Comparison of ENCODE assay signal across 8 cellular contexts in genomic region chr12:64542409-64543047, GRCh38.
A peak's percentile ranks its signal among the peaks of the same experiment; 100 is the strongest.
DNase-seq lines count a peak whose midpoint lies in the region; ATAC-seq and TF ChIP-seq lines count a peak whose summit lies in the region.
"Not testable (repeated sequence)": the region's sequence is repeated elsewhere in the genome, so short reads cannot be mapped to it uniquely, and the experiment has no call there.

No MANE protein-coding gene starts in this region.

- not testable (repeated sequence) for H3K27me3 ChIP-seq in IMR-90 (ENCODE audit: control insufficient read depth, insufficient read depth, low read length); ovary

- not testable (repeated sequence) for H3K56ac ChIP-seq in IMR-90 (ENCODE audit: extremely low read depth, insufficient read depth, low read length)

- H3K4me3 ChIP-seq in IMR-90 (ENCODE audit: insufficient read depth, low read depth, low read length); fibroblast of villous mesenchyme (ENCODE audit: low read depth, low read length): not testable (repeated sequence)
- H3K4me3 ChIP-seq in ovary, result peak overlapping the region; percentile 1

- intact Hi-C loops in IMR-90 (cut with micrococcal nuclease); dendritic cell treated with granulocyte-macrophage colony-stimulating factor and Interleukin-4, amounts not matched to agents 40 ng/mL and 50 ng/mL, for 4 days (cut with micrococcal nuclease); ovary (cut with DNase I): not testable (repeated sequence)

- not testable (repeated sequence) for H2BK120ac ChIP-seq in IMR-90 (ENCODE audit: low read depth, low read length)

- not testable (repeated sequence) for TF ChIP-seq RAD21 in IMR-90 (IDR thresholded peaks at IDR 0.05; ENCODE audit: low read length)

- BruUV-seq in IMR-90 (replicated peaks; lab: Mats Ljungman, UMichigan), result not testable (repeated sequence)

- not testable (repeated sequence) for H3K27ac Mint-ChIP-seq in dendritic cell treated with granulocyte-macrophage colony-stimulating factor and Interleukin-4, amounts not matched to agents 40 ng/mL and 50 ng/mL, for 4 days

- H2AK5ac ChIP-seq in IMR-90 (ENCODE audit: low read depth, low read length), result not testable (repeated sequence)

- peaks cover 23% of the 10 kb centered on the region for H3K27me3 Mint-ChIP-seq in dendritic cell treated with granulocyte-macrophage colony-stimulating factor and Interleukin-4, amounts not matched to agents 40 ng/mL and 50 ng/mL, for 4 days

- peak overlapping the region; percentile 46 for H3K4me3 Mint-ChIP-seq in dendritic cell treated with granulocyte-macrophage colony-stimulating factor and Interleukin-4, amounts not matched to agents 40 ng/mL and 50 ng/mL, for 4 days

- not testable (repeated sequence) for TF ChIP-seq EP300 in ovary (IDR thresholded peaks at IDR 0.05)

- H3K18ac ChIP-seq in IMR-90 (ENCODE audit: low read depth, low read length), result not testable (repeated sequence)

- TF ChIP-seq POLR2A in IMR-90 (IDR thresholded peaks at IDR 0.05; ENCODE audit: low read depth, low read length); ovary (IDR thresholded peaks at IDR 0.05): not testable (repeated sequence)

- peak; percentile 23 for DNase-seq in AG08396 (ENCODE audit: low spot score)
- DNase-seq in ELR (ENCODE audit: low read depth), result peak; percentile 46
- DNase-seq in IMR-90, result peak; percentile 73
- DNase-seq in NCI-H226, result peak; percentile 59
- DNase-seq in amniotic stem cell (lab: John Stamatoyannopoulos, UW), result peak; percentile 31
- DNase-seq in fibroblast of villous mesenchyme (ENCODE audit: low read depth), result peak; percentile 26
- peak in 1 of 5 donors; percentile 33 for DNase-seq in ovary

- H3K4me2 ChIP-seq in IMR-90 (ENCODE audit: low read depth, low read length), result not testable (repeated sequence)

- not testable (repeated sequence) for H4K8ac ChIP-seq in IMR-90 (ENCODE audit: low read depth in 2 of 2, low read length in 2 of 2)

- not testable (repeated sequence) for H2BK15ac ChIP-seq in IMR-90 (ENCODE audit: low read depth, low read length)

- not testable (repeated sequence) for H3K9ac ChIP-seq in IMR-90 (ENCODE audit: low read depth, low read length)

- H3K36me3 ChIP-seq in IMR-90 (ENCODE audit: control insufficient read depth, insufficient read depth, low read length); ovary: not testable (repeated sequence)

- H3K4me1 ChIP-seq in IMR-90 (ENCODE audit: control insufficient read depth, insufficient read depth, low read length); ovary (ENCODE audit: insufficient read depth): not testable (repeated sequence)

- H2BK20ac ChIP-seq in IMR-90 (ENCODE audit: low read depth, low read length), result not testable (repeated sequence)

- in situ Hi-C loops in IMR-90 (cut with MboI; ENCODE audit: low sequenced_read_pairs), result not testable (repeated sequence)

- CTCF ChIA-PET in IMR-90 (lab: Yijun Ruan, JAX), result interaction anchor here (1.2 kb wide), 1 partner anchor 11 kb away, joined by 3 read pairs; no protein-coding TSS in a partner anchor

- not testable (repeated sequence) for H4K5ac ChIP-seq in IMR-90 (ENCODE audit: low read depth, low read length)

- not testable (repeated sequence) for H3K14ac ChIP-seq in IMR-90 (replicated peaks; ENCODE audit: low read depth, low read length)

- not testable (repeated sequence) for H3K79me1 ChIP-seq in IMR-90 (ENCODE audit: low read depth in 1 of 2, low read length in 2 of 2)

- not testable (repeated sequence) for H2AFZ ChIP-seq in IMR-90 (replicated peaks; ENCODE audit: low read length, poor library complexity)

- not testable (repeated sequence) for H4K91ac ChIP-seq in IMR-90 (ENCODE audit: insufficient read depth, low read depth, low read length)

- not testable (repeated sequence) for H3K9me3 ChIP-seq in IMR-90 (ENCODE audit: control insufficient read depth, insufficient read depth, low read length); ovary

- no CpG with 5 or more reads among the region's 24 CpGs for WGBS in IMR-90 (ENCODE audit: extremely low coverage in 2 of 2, insufficient read length in 1 of 2), 2 experiments
- WGBS in ovary, 3 donors, result 57 to 83% (median 77%) methylated on average over 9 to 22 of the region's 24 CpGs

- TF ChIP-seq CTCF in IMR-90 (conservative IDR thresholded peaks at IDR 0.05; ENCODE audit: low read depth, low read length); fibroblast of villous mesenchyme (IDR thresholded peaks at IDR 0.05; ENCODE audit: insufficient read depth, low read depth, low read length); ovary (IDR thresholded peaks at IDR 0.05): not testable (repeated sequence)

- not testable (repeated sequence) for H3K36me3 Mint-ChIP-seq in dendritic cell treated with granulocyte-macrophage colony-stimulating factor and Interleukin-4, amounts not matched to agents 40 ng/mL and 50 ng/mL, for 4 days (ENCODE audit: low read depth)

- dilution Hi-C loops in IMR-90 (cut with HindIII; ENCODE audit: low sequenced_read_pairs, unreplicated experiment), result not testable (repeated sequence)

- POLR2A ChIA-PET in IMR-90 (lab: Charles Lee; ENCODE audit: unreplicated experiment), result not testable (repeated sequence)

- not testable (repeated sequence) for H3K9me1 ChIP-seq in IMR-90 (ENCODE audit: insufficient read depth, low read length)

- H3K27ac ChIP-seq in IMR-90 (ENCODE audit: insufficient read depth, low read length); ovary: not testable (repeated sequence)

- H3K4me1 Mint-ChIP-seq in dendritic cell treated with granulocyte-macrophage colony-stimulating factor and Interleukin-4, amounts not matched to agents 40 ng/mL and 50 ng/mL, for 4 days (ENCODE audit: low read depth), result not testable (repeated sequence)

- H4K20me1 ChIP-seq in IMR-90 (ENCODE audit: insufficient read depth, low read length), result not testable (repeated sequence)

- H3K9me3 Mint-ChIP-seq in dendritic cell treated with granulocyte-macrophage colony-stimulating factor and Interleukin-4, amounts not matched to agents 40 ng/mL and 50 ng/mL, for 4 days, result not testable (repeated sequence)

- H3K23ac ChIP-seq in IMR-90 (ENCODE audit: low read depth, low read length), result not testable (repeated sequence)

- not testable (repeated sequence) for H2BK5ac ChIP-seq in IMR-90 (ENCODE audit: low read depth, low read length, poor library complexity, severe bottlenecking)

- H2AK9ac ChIP-seq in IMR-90 (replicated peaks; ENCODE audit: low read depth, low read length, poor library complexity), result not testable (repeated sequence)

- ATAC-seq in IMR-90 (ENCODE audit: low read depth), result peak; percentile 92

- H3K4ac ChIP-seq in IMR-90 (ENCODE audit: low read depth, low read length), result not testable (repeated sequence)

TF ChIP-seq in IMR-90, 13 proteins besides CTCF, POLR2A, EP300 and RAD21:
- TF ChIP-seq FOS (IDR thresholded peaks at IDR 0.05; ENCODE audit: low read depth, low read length) (peak; percentile 74), CEBPB (IDR thresholded peaks at IDR 0.05; ENCODE audit: low read depth, low read length) (peak; percentile 85)
TF ChIP-seq in IMR-90: peak in this region for 2; not testable (repeated sequence) for 11.
